8 cellular contexts compared by ENCODE assay signal in the genomic region with DNA sequence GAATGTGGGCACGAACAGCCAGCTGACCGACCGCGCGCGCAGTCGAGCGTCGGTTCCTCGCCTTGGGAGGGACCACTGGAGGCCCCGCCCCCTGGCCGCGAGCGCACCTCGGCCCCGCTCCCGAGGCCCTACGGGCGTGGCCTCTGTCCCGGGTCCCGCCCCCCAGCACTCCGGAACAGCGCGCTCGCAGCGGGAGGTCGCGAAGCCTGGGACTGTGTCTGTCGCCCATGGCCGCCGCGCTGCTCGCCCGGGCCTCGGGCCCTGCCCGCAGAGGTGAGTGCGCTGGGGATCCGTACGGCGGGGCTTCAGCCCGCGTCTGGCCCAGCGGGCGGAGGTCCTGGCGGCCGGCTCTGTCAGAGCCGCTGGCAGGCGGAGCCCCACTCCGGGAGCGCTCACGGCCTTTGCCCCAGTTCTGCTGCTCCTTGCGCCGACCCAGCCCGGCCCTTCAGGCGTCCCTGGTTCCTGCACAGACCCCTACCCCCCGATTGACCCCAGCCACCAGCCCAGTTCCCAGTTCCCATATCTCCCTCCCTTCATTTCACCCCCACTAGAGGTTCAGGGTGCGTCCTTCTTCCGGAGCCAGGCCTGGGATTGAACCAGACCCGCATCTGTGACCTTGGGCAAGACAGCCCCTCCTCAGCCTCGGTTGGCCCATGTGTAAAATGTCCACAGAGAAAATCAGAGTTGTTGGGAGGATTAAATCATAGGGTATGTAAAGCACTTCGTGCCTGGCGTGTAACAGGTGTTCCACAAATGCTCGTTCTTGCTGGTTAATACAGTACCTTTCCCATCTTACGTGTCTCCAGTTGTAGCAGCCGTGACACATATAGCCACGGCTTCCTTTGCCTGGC. TPM values are rescaled to one million over a fixed set of nuclear protein-coding genes. Genes with fewer than 3 reads are reported as not detected.
DNase-seq lines count a peak whose midpoint lies in the region; TF ChIP-seq lines count a peak whose summit lies in the region.

A gene with protein sequence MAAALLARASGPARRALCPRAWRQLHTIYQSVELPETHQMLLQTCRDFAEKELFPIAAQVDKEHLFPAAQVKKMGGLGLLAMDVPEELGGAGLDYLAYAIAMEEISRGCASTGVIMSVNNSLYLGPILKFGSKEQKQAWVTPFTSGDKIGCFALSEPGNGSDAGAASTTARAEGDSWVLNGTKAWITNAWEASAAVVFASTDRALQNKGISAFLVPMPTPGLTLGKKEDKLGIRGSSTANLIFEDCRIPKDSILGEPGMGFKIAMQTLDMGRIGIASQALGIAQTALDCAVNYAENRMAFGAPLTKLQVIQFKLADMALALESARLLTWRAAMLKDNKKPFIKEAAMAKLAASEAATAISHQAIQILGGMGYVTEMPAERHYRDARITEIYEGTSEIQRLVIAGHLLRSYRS (plus strand): TSS at position 168 of the 851 bp plus-strand sequence. CDS start 60 bp downstream, at position 228.

- no peaks in the 10 kb centered on the region; the same call in 1 of the 2 replicates for H3K79me2 ChIP-seq in Loucy (ENCODE audit: insufficient read depth, low read length)

- no peak within 1 kb of the TSS for H3K4ac ChIP-seq in neuronal stem cell (ENCODE audit: low read length)

- H3K36me3 ChIP-seq in Loucy (ENCODE audit: insufficient read depth, low read length) (peaks cover 3% of the 10 kb centered on the region; the same call in 1 of the 2 replicates), neuronal stem cell (replicated peaks in 1 of 2; ENCODE audit: control insufficient read depth in 2 of 2, insufficient read depth in 2 of 2, low read length in 2 of 2) (peaks cover 21 to 79% of the 10 kb centered on the region in 2 donors)

- no peak within 1 kb of the TSS for H2BK12ac ChIP-seq in neuronal stem cell (ENCODE audit: low read length)

- no peak within 1 kb of the TSS for H4K8ac ChIP-seq in neuronal stem cell (ENCODE audit: low read depth, low read length)

- H3K18ac ChIP-seq in neuronal stem cell (ENCODE audit: low read length) = peak within 1 kb of the TSS; percentile 89

- H2AK5ac ChIP-seq in neuronal stem cell (ENCODE audit: low read depth, low read length) = no peak within 1 kb of the TSS

- H4K20me1 ChIP-seq in Loucy (ENCODE audit: insufficient read depth, low read length, poor library complexity, severe bottlenecking) = no peaks in the 10 kb centered on the region

- H3K4me3 ChIP-seq in Loucy (ENCODE audit: low read length, poor library complexity, severe bottlenecking) (peak within 1 kb of the TSS; percentile 80), neuronal stem cell (ENCODE audit: low read length in 2 of 2) (peak within 1 kb of the TSS in 1 of 2 donors; percentile 84)

- H3K4me1 ChIP-seq in Loucy (ENCODE audit: insufficient read depth, low read length, poor library complexity, severe bottlenecking) = peaks cover 22% of the 10 kb centered on the region
- peaks cover 0 to 3% of the 10 kb centered on the region in 2 donors for H3K4me1 ChIP-seq in neuronal stem cell (ENCODE audit: control insufficient read depth in 2 of 2, insufficient read depth in 1 of 2, low read depth in 1 of 2, low read length in 2 of 2)

- no peak within 1 kb of the TSS for H2BK5ac ChIP-seq in neuronal stem cell (ENCODE audit: low read length)

- no peak within 1 kb of the TSS for H4K91ac ChIP-seq in neuronal stem cell (ENCODE audit: low read depth, low read length, poor library complexity)

- no peak within 1 kb of the TSS for H2BK15ac ChIP-seq in neuronal stem cell (ENCODE audit: low read length)

- H2AFZ ChIP-seq in Loucy (ENCODE audit: low read length) (peak within 1 kb of the TSS; percentile 94), neuronal stem cell (ENCODE audit: low read length) (no peak within 1 kb of the TSS)

- peak within 1 kb of the TSS; percentile 76 for H3K23ac ChIP-seq in neuronal stem cell (ENCODE audit: low read depth, low read length, poor library complexity)

- no peak within 1 kb of the TSS for H2BK120ac ChIP-seq in neuronal stem cell (ENCODE audit: low read depth, low read length)

- no peak within 1 kb of the TSS for H3K27ac ChIP-seq in neuronal stem cell (replicated peaks; ENCODE audit: low read length)

- H3K9ac ChIP-seq in Loucy (ENCODE audit: low read depth, low read length, poor library complexity, severe bottlenecking) (peak within 1 kb of the TSS; percentile 83), neuronal stem cell (ENCODE audit: low read depth, low read length, poor library complexity) (peak within 1 kb of the TSS; percentile 53)

- DNase-seq in G401 (ENCODE audit: low spot score) (peak; percentile 75), H4 (ENCODE audit: low spot score) (peak; percentile 61), SHP77 treated with DMSO at 0.1 percent for 48 hours (lab: John Stamatoyannopoulos, UW) (peak; percentile 64), activated gamma-delta T cell (lab: John Stamatoyannopoulos, UW) (peak; percentile 83), foreskin melanocyte (peak; percentile 77), neuronal stem cell (ENCODE audit: low spot score) (peak; percentile 87), stromal cell of bone marrow (ENCODE audit: low read depth) (peak; percentile 68)

- in situ Hi-C loops in G401 (cut with HindIII; ENCODE audit: low sequenced_read_pairs) = no loop called here

- peak within 1 kb of the TSS; percentile 82 for H3K4me2 ChIP-seq in Loucy (ENCODE audit: low read depth, low read length, poor library complexity, severe bottlenecking)
- H3K4me2 ChIP-seq in neuronal stem cell (ENCODE audit: insufficient read depth, low read length, poor library complexity, severe bottlenecking) = peak within 1 kb of the TSS; percentile 82

- TF ChIP-seq CTCF in Loucy (conservative IDR thresholded peaks at IDR 0.05; ENCODE audit: low read length) = no peak

- H3K14ac ChIP-seq in neuronal stem cell (ENCODE audit: low read length) = no peak within 1 kb of the TSS

- no peaks in the 10 kb centered on the region for H3F3A ChIP-seq in Loucy (ENCODE audit: low read depth)

- no CpG with 5 or more reads among the region's 66 CpGs for WGBS in neuronal stem cell (ENCODE audit: extremely low coverage in 2 of 2, insufficient read length in 2 of 2, insufficient replicate concordance in 1 of 2), 2 donors

- H3K79me1 ChIP-seq in neuronal stem cell (ENCODE audit: low read depth, low read length) = peaks cover 2% of the 10 kb centered on the region

- no peaks in the 10 kb centered on the region for H3K27me3 ChIP-seq in Loucy (ENCODE audit: insufficient read depth, low read length, poor library complexity, severe bottlenecking)
- no peaks in the 10 kb centered on the region for H3K27me3 ChIP-seq in neuronal stem cell (ENCODE audit: control insufficient read depth in 3 of 3, insufficient read depth in 3 of 3, low read depth in 1 of 3, low read length in 3 of 3)

- no peaks in the 10 kb centered on the region for H3K9me3 ChIP-seq in Loucy (ENCODE audit: insufficient read depth, low read depth, low read length)
- no peaks in the 10 kb centered on the region for H3K9me3 ChIP-seq in neuronal stem cell (replicated peaks in 1 of 2; ENCODE audit: control insufficient read depth in 2 of 2, insufficient read depth in 1 of 2, low read depth in 1 of 2, low read length in 2 of 2)

- H3K9me2 ChIP-seq in Loucy (replicated peaks; ENCODE audit: low read depth, low read length) = no peaks in the 10 kb centered on the region

RNA-seq across cellular contexts. Expression of the gene that starts here (rescaled TPM):
- total RNA-seq in G401 (2014; rRNA removed; shearing (Covaris generic)) = 9.3 and 11.4 TPM in 2 replicates
- total RNA-seq in H4 (2014; rRNA removed; shearing (Covaris generic)) = 5.3 and 7.4 TPM in 2 replicates
- polyA plus RNA-seq in neuronal stem cell (2013, experiment 1 of 2) = 2.0 TPM
- 2.2 TPM for polyA plus RNA-seq in neuronal stem cell (2013, experiment 2 of 2)
